In the genomic region with DNA sequence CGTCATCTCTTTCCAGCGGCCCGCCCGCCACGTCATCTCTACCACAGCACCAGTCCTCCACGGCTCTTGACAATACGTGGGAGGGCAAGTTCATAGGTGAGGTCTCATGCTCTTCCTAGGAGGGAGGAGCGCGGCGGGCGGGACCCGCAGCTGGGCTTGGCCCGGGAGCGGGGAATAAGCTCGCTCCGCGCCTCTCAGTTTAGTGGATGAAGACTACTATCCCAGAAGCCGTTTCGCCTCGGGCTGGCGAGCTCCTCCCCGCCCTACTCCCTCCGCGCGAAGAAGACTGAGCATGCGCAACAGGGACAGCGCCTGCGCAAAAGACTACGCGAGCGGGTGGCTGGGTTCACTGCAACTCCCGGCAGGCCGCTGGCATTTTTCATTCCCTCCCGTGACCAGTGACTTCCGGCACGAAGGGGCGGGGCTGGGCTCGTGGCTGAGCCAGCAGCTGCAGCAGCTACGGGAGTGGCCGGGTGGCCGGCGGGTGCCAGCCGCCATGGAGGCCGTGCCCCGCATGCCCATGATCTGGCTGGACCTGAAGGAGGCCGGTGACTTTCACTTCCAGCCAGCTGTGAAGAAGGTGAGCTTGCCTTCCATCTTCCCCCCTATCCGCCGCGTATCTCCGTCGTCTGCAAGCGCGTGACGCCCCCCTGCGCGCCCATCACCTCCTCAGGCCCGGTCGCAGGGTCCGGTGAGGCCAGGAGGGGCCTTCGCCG, we compare ENCODE assay signal across 8 cellular contexts. TPM values are rescaled to one million over a fixed set of nuclear protein-coding genes. Genes with fewer than 3 reads are reported as not detected.
DNase-seq lines count a peak whose midpoint lies in the region; TF ChIP-seq lines count a peak whose summit lies in the region.

A gene with protein sequence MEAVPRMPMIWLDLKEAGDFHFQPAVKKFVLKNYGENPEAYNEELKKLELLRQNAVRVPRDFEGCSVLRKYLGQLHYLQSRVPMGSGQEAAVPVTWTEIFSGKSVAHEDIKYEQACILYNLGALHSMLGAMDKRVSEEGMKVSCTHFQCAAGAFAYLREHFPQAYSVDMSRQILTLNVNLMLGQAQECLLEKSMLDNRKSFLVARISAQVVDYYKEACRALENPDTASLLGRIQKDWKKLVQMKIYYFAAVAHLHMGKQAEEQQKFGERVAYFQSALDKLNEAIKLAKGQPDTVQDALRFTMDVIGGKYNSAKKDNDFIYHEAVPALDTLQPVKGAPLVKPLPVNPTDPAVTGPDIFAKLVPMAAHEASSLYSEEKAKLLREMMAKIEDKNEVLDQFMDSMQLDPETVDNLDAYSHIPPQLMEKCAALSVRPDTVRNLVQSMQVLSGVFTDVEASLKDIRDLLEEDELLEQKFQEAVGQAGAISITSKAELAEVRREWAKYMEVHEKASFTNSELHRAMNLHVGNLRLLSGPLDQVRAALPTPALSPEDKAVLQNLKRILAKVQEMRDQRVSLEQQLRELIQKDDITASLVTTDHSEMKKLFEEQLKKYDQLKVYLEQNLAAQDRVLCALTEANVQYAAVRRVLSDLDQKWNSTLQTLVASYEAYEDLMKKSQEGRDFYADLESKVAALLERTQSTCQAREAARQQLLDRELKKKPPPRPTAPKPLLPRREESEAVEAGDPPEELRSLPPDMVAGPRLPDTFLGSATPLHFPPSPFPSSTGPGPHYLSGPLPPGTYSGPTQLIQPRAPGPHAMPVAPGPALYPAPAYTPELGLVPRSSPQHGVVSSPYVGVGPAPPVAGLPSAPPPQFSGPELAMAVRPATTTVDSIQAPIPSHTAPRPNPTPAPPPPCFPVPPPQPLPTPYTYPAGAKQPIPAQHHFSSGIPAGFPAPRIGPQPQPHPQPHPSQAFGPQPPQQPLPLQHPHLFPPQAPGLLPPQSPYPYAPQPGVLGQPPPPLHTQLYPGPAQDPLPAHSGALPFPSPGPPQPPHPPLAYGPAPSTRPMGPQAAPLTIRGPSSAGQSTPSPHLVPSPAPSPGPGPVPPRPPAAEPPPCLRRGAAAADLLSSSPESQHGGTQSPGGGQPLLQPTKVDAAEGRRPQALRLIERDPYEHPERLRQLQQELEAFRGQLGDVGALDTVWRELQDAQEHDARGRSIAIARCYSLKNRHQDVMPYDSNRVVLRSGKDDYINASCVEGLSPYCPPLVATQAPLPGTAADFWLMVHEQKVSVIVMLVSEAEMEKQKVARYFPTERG (N-terminal part only) (plus strand): TSS at position 421 of the 716 bp plus-strand sequence. CDS start 76 bp downstream, at position 497.

- no peak within 1 kb of the TSS for H2BK5ac ChIP-seq in H9 (ENCODE audit: insufficient read length, low read length)

- H2BK20ac ChIP-seq in H9 (ENCODE audit: low read depth, low read length, poor library complexity, severe bottlenecking) = no peak within 1 kb of the TSS

- H4K5ac ChIP-seq in H9 (ENCODE audit: insufficient read length, low read depth, low read length) = peak within 1 kb of the TSS; percentile 47

- H2AFZ ChIP-seq in H9 (ENCODE audit: low read length) = no peak within 1 kb of the TSS

- peak within 1 kb of the TSS; percentile 44 for H3K27ac ChIP-seq in H9 (ENCODE audit: insufficient read length, low read depth, low read length)

- no peak within 1 kb of the TSS for H3K4ac ChIP-seq in H9 (ENCODE audit: low read depth, low read length)

- H4K8ac ChIP-seq in H9 (replicated peaks; ENCODE audit: insufficient read length, low read depth, low read length) = no peak within 1 kb of the TSS

- H3T11ph ChIP-seq in H9 (ENCODE audit: low read length) = no peak within 1 kb of the TSS

- H3K9me3 ChIP-seq in H9 (ENCODE audit: control insufficient read depth, low read depth, low read length) (no peaks in the 10 kb centered on the region), MG63 (no peaks in the 10 kb centered on the region)

- H3K14ac ChIP-seq in H9 (ENCODE audit: insufficient read depth, low read length) = peak within 1 kb of the TSS; percentile 96

- TF ChIP-seq CTCF in H9 (conservative IDR thresholded peaks at IDR 0.05) (no peak), fibroblast of pulmonary artery (IDR thresholded peaks at IDR 0.05; ENCODE audit: low read length, missing control alignments) (no peak), nephron (IDR thresholded peaks at IDR 0.05; ENCODE audit: unreplicated experiment in 3 of 3) (no peak)

- H2BK15ac ChIP-seq in H9 (ENCODE audit: low read depth, low read length) = no peak within 1 kb of the TSS

- WGBS in H9 (ENCODE audit: extremely low coverage, insufficient read length, low lambda C conversion rate) = no CpG with 5 or more reads among the region's 61 CpGs

- no peaks in the 10 kb centered on the region for H3K36me3 ChIP-seq in MG63

- H3K4me1 Mint-ChIP-seq in H9 (peaks cover 20 to 28% of the 10 kb centered on the region in 2 experiments), nephron (peaks cover 33% of the 10 kb centered on the region)
- H3K4me1 Mint-ChIP-seq in stimulated activated naive CD8-positive, alpha-beta T cell treated with anti-CD3 and anti-CD28 coated beads, Interleukin-15, Interleukin-2, amounts not matched to agents 100 ng/mL and 50 ng/mL, for 24 hours (ENCODE audit: low read depth) = peaks cover 60% of the 10 kb centered on the region

- no peaks in the 10 kb centered on the region for H4K20me1 ChIP-seq in H9 (ENCODE audit: control insufficient read depth, insufficient read depth, insufficient read length)

- no peak within 1 kb of the TSS for H3K56ac ChIP-seq in H9 (ENCODE audit: insufficient read length, low read depth, low read length)

- H3K27ac Mint-ChIP-seq in H9 = peak within 1 kb of the TSS; percentile 98 to 100 (median 99)
- peak within 1 kb of the TSS; percentile 96 to 99 (median 99) for H3K27ac Mint-ChIP-seq in nephron
- peak within 1 kb of the TSS; percentile 100 for H3K27ac Mint-ChIP-seq in stimulated activated naive CD8-positive, alpha-beta T cell treated with anti-CD3 and anti-CD28 coated beads, Interleukin-15, Interleukin-2, amounts not matched to agents 100 ng/mL and 50 ng/mL, for 24 hours

- H3K79me2 ChIP-seq in H9 (ENCODE audit: insufficient read depth, low read length) = peaks cover 12% of the 10 kb centered on the region; the same call in 1 of the 2 replicates

- H3K4me3 Mint-ChIP-seq in H9 = peak within 1 kb of the TSS; percentile 98 to 100
- peak within 1 kb of the TSS; percentile 96 to 99 (median 97) for H3K4me3 Mint-ChIP-seq in nephron
- peak within 1 kb of the TSS; percentile 94 for H3K4me3 Mint-ChIP-seq in stimulated activated naive CD8-positive, alpha-beta T cell treated with anti-CD3 and anti-CD28 coated beads, Interleukin-15, Interleukin-2, amounts not matched to agents 100 ng/mL and 50 ng/mL, for 24 hours

- peak within 1 kb of the TSS; percentile 64 for H3K18ac ChIP-seq in H9 (ENCODE audit: insufficient read length, low read depth, low read length)

- H2AK5ac ChIP-seq in H9 (ENCODE audit: insufficient read length, low read length) = no peak within 1 kb of the TSS

- no peak within 1 kb of the TSS for H2BK120ac ChIP-seq in H9 (ENCODE audit: low read depth, low read length, poor library complexity, severe bottlenecking)

- peak within 1 kb of the TSS; percentile 99 for H3K4me2 ChIP-seq in H9 (ENCODE audit: insufficient read depth, insufficient read length, low read length)

- no peaks in the 10 kb centered on the region for H3K4me1 ChIP-seq in H9 (ENCODE audit: insufficient read depth, low read length)

- H3K27me3 ChIP-seq in H9 (ENCODE audit: insufficient read depth, low read length) = no peaks in the 10 kb centered on the region
- no peaks in the 10 kb centered on the region for H3K27me3 ChIP-seq in MG63

- H3K23me2 ChIP-seq in H9 (ENCODE audit: insufficient read length, low read depth, low read length, poor library complexity, severe bottlenecking) = peaks cover 16% of the 10 kb centered on the region

- no peak within 1 kb of the TSS for H3K23ac ChIP-seq in H9 (ENCODE audit: insufficient read length, low read depth, low read length)

- DNase-seq in ELR (ENCODE audit: low read depth) (peak; percentile 98), H9 (peak; percentile 99), MG63 (peak; percentile 97), SHP77 treated with DMSO at 0.1 percent for 48 hours (lab: John Stamatoyannopoulos, UW) (peak; percentile 97), fibroblast of pulmonary artery (ENCODE audit: low read depth) (peak; percentile 99)
- peak; percentile 100 for DNase-seq in activated effector memory CD4-positive, alpha-beta T cell treated with anti-CD3 and anti-CD28 coated beads, Interleukin-2, amount 50 U/mL, for 16 hours

- H3K9me3 Mint-ChIP-seq in H9 = no peaks in the 10 kb centered on the region; a peak in 1 of 5 replicates
- H3K9me3 Mint-ChIP-seq in nephron = no peaks in the 10 kb centered on the region
- no peaks in the 10 kb centered on the region for H3K9me3 Mint-ChIP-seq in stimulated activated naive CD8-positive, alpha-beta T cell treated with anti-CD3 and anti-CD28 coated beads, Interleukin-15, Interleukin-2, amounts not matched to agents 100 ng/mL and 50 ng/mL, for 24 hours

- H3K79me1 ChIP-seq in H9 (ENCODE audit: insufficient read depth, low read depth, low read length, poor library complexity, severe bottlenecking) = peaks cover 3% of the 10 kb centered on the region

- H3K27me3 Mint-ChIP-seq in H9 (ENCODE audit: low read depth) (no peaks in the 10 kb centered on the region), nephron (ENCODE audit: low read depth) (no peaks in the 10 kb centered on the region)
- no peaks in the 10 kb centered on the region for H3K27me3 Mint-ChIP-seq in stimulated activated naive CD8-positive, alpha-beta T cell treated with anti-CD3 and anti-CD28 coated beads, Interleukin-15, Interleukin-2, amounts not matched to agents 100 ng/mL and 50 ng/mL, for 24 hours

- H2BK12ac ChIP-seq in H9 (ENCODE audit: insufficient read length, low read depth, low read length) = peak within 1 kb of the TSS; percentile 79

- H4K91ac ChIP-seq in H9 (ENCODE audit: insufficient read length, low read depth, low read length) = no peak within 1 kb of the TSS

- H3K36me3 Mint-ChIP-seq in H9 (ENCODE audit: insufficient read depth in 1 of 3, low read depth in 3 of 3) = peaks cover 2 to 10% (median 8%) of the 10 kb centered on the region in 3 experiments; a peak in 6 of 7 replicates
- peaks cover 12% of the 10 kb centered on the region for H3K36me3 Mint-ChIP-seq in nephron (ENCODE audit: low read depth)
- H3K36me3 Mint-ChIP-seq in stimulated activated naive CD8-positive, alpha-beta T cell treated with anti-CD3 and anti-CD28 coated beads, Interleukin-15, Interleukin-2, amounts not matched to agents 100 ng/mL and 50 ng/mL, for 24 hours (ENCODE audit: low read depth) = peaks cover 18% of the 10 kb centered on the region

- H3K4me3 ChIP-seq in MG63 = peak within 1 kb of the TSS; percentile 87
- H3K4me3 ChIP-seq in fibroblast of pulmonary artery (replicated peaks; ENCODE audit: low read depth, low read length) = peak within 1 kb of the TSS; percentile 98

- peak within 1 kb of the TSS; percentile 94 for H3K9ac ChIP-seq in H9 (ENCODE audit: extremely low read depth, insufficient read length, low read length)

RNA-seq across cellular contexts. Expression of the gene that starts here (rescaled TPM):
- total RNA-seq in H9 (2021) = 38.0 and 42.2 TPM in 2 replicates
- total RNA-seq in MG63 (2014; rRNA removed; shearing (Covaris generic); ENCODE audit: low replicate concordance) = 3.8 and 5.4 TPM in 2 replicates

Comparison
In these comparisons a context has a peak if more than half of its experiments do, and no peak if none do; other contexts are left out.
1. Peak in every context shown above with its lines: DNase-seq, H3K4me3 ChIP-seq and H3K27ac ChIP-seq.